14 cellular contexts compared by ENCODE assay signal in genomic region chr10:80075781-80076180, GRCh38. TPM values are rescaled to one million over a fixed set of nuclear protein-coding genes. Genes with fewer than 3 reads are reported as not detected.
DNase-seq lines count a peak whose midpoint lies in the region; TF ChIP-seq lines count a peak whose summit lies in the region.
"Had no signal": no experiment of that assay in that cellular context is flagged by ENCODE, and none has a peak within 500 bp of the region (broad histone marks: within the 10 kb centered on the region; RNA-seq: fewer than 3 reads in every experiment).

No MANE protein-coding gene starts in this region.

- no peak for TF ChIP-seq CTCF in AG09309 (IDR thresholded peaks at IDR 0.05; ENCODE audit: control insufficient read depth, insufficient read depth, low read depth, low read length, missing control alignments)

- DNase-seq in AG09309 (ENCODE audit: low read depth) (peak; percentile 4), EH (ENCODE audit: low read depth) (peak; percentile 50), iris pigment epithelial cell (ENCODE audit: low read depth) (peak; percentile 72), NCI-H1105 treated with DMSO at 0.1 percent for 48 hours (lab: John Stamatoyannopoulos, UW) (no peak), SK-N-DZ (ENCODE audit: low spot score) (no peak), epidermal melanocyte (ENCODE audit: insufficient read length, low spot score) (no peak)
- DNase-seq in T-helper 2 cell treated with Interferon-gamma antibody and Interleukin-4, amounts not matched to agents 5 μg/mL and 100 μg/mL, for 36 hours (ENCODE audit: low spot score) = peak; percentile 31
- DNase-seq: effector memory CD8-positive, alpha-beta T cell; heart left ventricle; left colon; naive thymus-derived CD4-positive, alpha-beta T cell; NCI-H187; NCI-H774 had no signal

- no peaks in the 10 kb centered on the region for H3K36me3 Mint-ChIP-seq in T-helper 2 cell treated with Interferon-gamma antibody and Interleukin-4, amounts not matched to agents 5 μg/mL and 100 μg/mL, for 36 hours (ENCODE audit: low read depth)

- H3K27ac Mint-ChIP-seq in T-helper 2 cell treated with Interferon-gamma antibody and Interleukin-4, amounts not matched to agents 5 μg/mL and 100 μg/mL, for 36 hours = no peak overlapping the region
- H3K27ac Mint-ChIP-seq: effector memory CD8-positive, alpha-beta T cell had no signal

- peaks cover 22% of the 10 kb centered on the region for H3K4me1 Mint-ChIP-seq in T-helper 2 cell treated with Interferon-gamma antibody and Interleukin-4, amounts not matched to agents 5 μg/mL and 100 μg/mL, for 36 hours (ENCODE audit: low read depth)

- H3K4me3 ChIP-seq in AG09309 (ENCODE audit: control insufficient read depth, low read depth, low read length) = no peak overlapping the region
- H3K4me3 ChIP-seq: heart left ventricle had no signal

- H3K9me3 Mint-ChIP-seq in T-helper 2 cell treated with Interferon-gamma antibody and Interleukin-4, amounts not matched to agents 5 μg/mL and 100 μg/mL, for 36 hours = no peaks in the 10 kb centered on the region
- H3K9me3 Mint-ChIP-seq: effector memory CD8-positive, alpha-beta T cell; IgD-negative memory B cell had no signal

- no peaks in the 10 kb centered on the region for H3K27me3 Mint-ChIP-seq in T-helper 2 cell treated with Interferon-gamma antibody and Interleukin-4, amounts not matched to agents 5 μg/mL and 100 μg/mL, for 36 hours (ENCODE audit: low read depth)
- H3K27me3 Mint-ChIP-seq: effector memory CD8-positive, alpha-beta T cell; naive thymus-derived CD4-positive, alpha-beta T cell had no signal

- H3K4me3 Mint-ChIP-seq in T-helper 2 cell treated with Interferon-gamma antibody and Interleukin-4, amounts not matched to agents 5 μg/mL and 100 μg/mL, for 36 hours = no peak overlapping the region
- H3K4me3 Mint-ChIP-seq: effector memory CD8-positive, alpha-beta T cell had no signal

RNA-seq across cellular contexts. Expression of gene TMEM254, which starts 2.7 kb away (rescaled TPM):
- polyA plus RNA-seq in SK-N-DZ (2014; cell fraction: cytosol; rRNA removed) = 10.6 and 11.1 TPM in 2 replicates
- polyA plus RNA-seq in SK-N-DZ (2014; cell fraction: nucleus; rRNA removed) = 10.3 and 11.4 TPM in 2 replicates

RNA-seq across cellular contexts. Expression of gene PLAC9, which starts 56.7 kb away (rescaled TPM):
- polyA plus RNA-seq in SK-N-DZ (2014; cell fraction: cytosol; rRNA removed) = not detected in 2 replicates
- polyA plus RNA-seq in SK-N-DZ (2014; cell fraction: nucleus; rRNA removed) = not detected in 2 replicates
- polyA plus RNA-seq: IgD-negative memory B cell; naive thymus-derived CD4-positive, alpha-beta T cell had no signal

Comparison
In these comparisons a context has a peak if more than half of its experiments do, and no peak if none do; other contexts are left out.
1. DNase-seq: peak in AG09309 (single experiment), EH (single experiment), T-helper 2 cell treated with Interferon-gamma antibody and Interleukin-4, amounts not matched to agents 5 μg/mL and 100 μg/mL, for 36 hours (single experiment) and iris pigment epithelial cell (single experiment); none in NCI-H1105 treated with DMSO at 0.1 percent for 48 hours (single experiment), SK-N-DZ (single experiment) and epidermal melanocyte (single experiment).